Comparison of ENCODE assay signal across 22 cellular contexts in the genomic region with DNA sequence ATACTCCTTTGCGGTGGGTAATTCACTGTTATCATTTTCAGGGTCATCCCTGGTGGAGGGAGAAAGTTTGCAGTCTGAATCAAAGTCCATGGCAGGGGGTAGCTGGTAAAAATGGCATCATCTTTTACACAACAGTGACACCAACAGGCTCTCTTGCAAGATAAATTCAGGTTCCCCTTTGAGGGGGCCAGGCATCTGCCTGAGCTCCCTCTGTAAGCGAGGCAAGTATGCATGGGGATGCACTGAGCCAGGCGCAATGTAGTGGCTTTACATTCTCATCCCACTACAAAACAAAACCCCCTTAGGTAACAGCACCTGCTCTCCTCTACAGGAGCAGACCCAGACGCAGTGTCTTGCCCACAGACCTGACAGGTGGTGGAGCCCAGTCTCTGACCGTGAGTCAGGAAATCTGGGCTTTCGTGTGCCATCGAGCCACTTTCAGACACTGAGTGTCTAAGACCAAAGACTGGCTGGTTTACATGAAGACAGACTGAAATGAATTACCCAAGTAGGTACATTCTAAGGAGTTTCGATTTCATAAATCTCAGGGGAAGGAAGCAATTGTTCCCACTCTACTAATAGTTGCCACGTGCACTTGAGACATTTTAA. TPM values are rescaled to one million over a fixed set of nuclear protein-coding genes. Genes with fewer than 3 reads are reported as not detected.
A peak's percentile ranks its signal among the peaks of the same experiment; 100 is the strongest.
DNase-seq lines count a peak whose midpoint lies in the region; ATAC-seq and TF ChIP-seq lines count a peak whose summit lies in the region.
"Had no signal": no experiment of that assay in that cellular context is flagged by ENCODE, and none has a peak within 500 bp of the region (broad histone marks: within the 10 kb centered on the region; RNA-seq: fewer than 3 reads in every experiment).

No MANE protein-coding gene starts in this region.

- no peak overlapping the region for H3K56ac ChIP-seq in mesendoderm (ENCODE audit: low read length)

- no peak overlapping the region for H4K8ac ChIP-seq in mesendoderm (ENCODE audit: low read depth, low read length)

- H3K27me3 ChIP-seq in mesendoderm (ENCODE audit: insufficient read depth, low read length, poor library complexity) (no peaks in the 10 kb centered on the region), mammary epithelial cell (ENCODE audit: insufficient read depth, low read length) (no peaks in the 10 kb centered on the region)
- H3K27me3 ChIP-seq: body of pancreas, right atrium auricular region, tibial artery had no signal

- H3K9ac ChIP-seq in mesendoderm (ENCODE audit: low read length) (no peak overlapping the region), mammary epithelial cell (ENCODE audit: insufficient read depth, low read length) (no peak overlapping the region)

- no peak overlapping the region for H2BK5ac ChIP-seq in mesendoderm (ENCODE audit: low read length)

- DNase-seq in GM12865 (ENCODE audit: low read depth): peak; percentile 77
- no peak for DNase-seq in OCI-LY7 (ENCODE audit: low spot score)
- peak; percentile 35 for DNase-seq in mesendoderm
- no peak for DNase-seq in mammary epithelial cell
- no peak for DNase-seq in activated CD4-positive, alpha-beta T cell treated with anti-CD3 and anti-CD28 coated beads, Interleukin-2, amount 50 U/mL, for 4 hours
- DNase-seq in activated CD8-positive, alpha-beta memory T cell treated with anti-CD3 and anti-CD28 coated beads, Interleukin-2, amount 50 U/mL, for 4 hours: no peak
- DNase-seq: activated CD4-positive, alpha-beta T cell treated with anti-CD3 and anti-CD28 coated beads, Interleukin-2, amount 10 ng/mL, durations not matched to agents 7 days and 5 days; activated T-cell treated with anti-CD3 and anti-CD28 coated beads, Interleukin-2, amount 50 U/mL, for 72 hours; body of pancreas; DND-41; glutamatergic neuron; HCEC 1CT; Karpas-422; NCI-H1105 treated with DMSO at 0.1 percent for 48 hours; NCI-H2081 treated with DMSO at 0.1 percent for 48 hours; stimulated activated CD4-positive, alpha-beta T cell treated with anti-CD3 and anti-CD28 coated beads, Interleukin-15, amount 100 ng/mL, for 24 hours; tibial artery had no signal

- no peaks in the 10 kb centered on the region for H3K9me2 ChIP-seq in OCI-LY7 (ENCODE audit: insufficient read depth, low read length)

- H3K9me3 ChIP-seq in OCI-LY7 (ENCODE audit: low read length): no peaks in the 10 kb centered on the region
- no peaks in the 10 kb centered on the region for H3K9me3 ChIP-seq in mammary epithelial cell (replicated peaks; ENCODE audit: insufficient read depth, low read length)
- H3K9me3 ChIP-seq: body of pancreas, right atrium auricular region, tibial artery had no signal

- H3K4me1 ChIP-seq in OCI-LY7 (ENCODE audit: insufficient read depth, low read length, poor library complexity, severe bottlenecking) (no peaks in the 10 kb centered on the region), mesendoderm (ENCODE audit: control insufficient read depth, low read depth, low read length) (no peaks in the 10 kb centered on the region), mammary epithelial cell (ENCODE audit: insufficient read depth, low read length) (no peaks in the 10 kb centered on the region)
- H3K4me1 ChIP-seq: body of pancreas, right atrium auricular region, tibial artery had no signal

- no peak overlapping the region for H2BK15ac ChIP-seq in mesendoderm (replicated peaks; ENCODE audit: low read depth)

- peak; percentile 46 for ATAC-seq in GM21423 (IDR thresholded peaks at IDR 0.05; ENCODE audit: unreplicated experiment)
- ATAC-seq: activated naive CD4-positive, alpha-beta T cell treated with anti-CD3 and anti-CD28 coated beads, Interleukin-2, amount 50 U/mL, for 72 hours; activated T-cell treated with anti-CD3 and anti-CD28 coated beads, Interleukin-2, amount 50 U/mL, for 72 hours; body of pancreas; left lobe of liver had no signal

- intact Hi-C loops in OCI-LY7 (cut with micrococcal nuclease; ENCODE audit: unreplicated experiment): no loop called here
- intact Hi-C loops in mammary epithelial cell (cut with micrococcal nuclease): no loop called here

- TF ChIP-seq CTCF in GM12865 (IDR thresholded peaks at IDR 0.05; ENCODE audit: insufficient read depth, low read depth, low read length, missing control alignments): no peak
- TF ChIP-seq CTCF in OCI-LY7 (conservative IDR thresholded peaks at IDR 0.05; ENCODE audit: low read length): peak; percentile 36
- no peak for TF ChIP-seq CTCF in mammary epithelial cell (conservative IDR thresholded peaks at IDR 0.05 in 1 of 2, IDR thresholded peaks at IDR 0.05 in 1 of 2; ENCODE audit: extremely low read depth in 1 of 2, insufficient read depth in 1 of 2, low read depth in 1 of 2, low read length in 2 of 2)

- POLR2A ChIA-PET in OCI-LY7 (lab: Charles Lee): interaction anchor here (1.0 kb wide), 1 partner anchor 361 kb away, joined by 3 read pairs; no protein-coding TSS in a partner anchor

- no CpG with 5 or more reads among the region's 9 CpGs for WGBS in mesendoderm (ENCODE audit: extremely low coverage, insufficient coverage, low lambda C conversion rate)
- 99% methylated on average over 9 of the region's 9 CpGs for WGBS in mammary epithelial cell (ENCODE audit: low coverage, missing lambda C conversion rate)

- in situ Hi-C loops in mammary epithelial cell (cut with MboI; ENCODE audit: low sequenced_read_pairs in 2 of 2): loop anchor here in 1 of 2 donors (25.0 kb wide), 1 partner anchor 338 kb away; no protein-coding TSS in a partner anchor

- no peaks in the 10 kb centered on the region for H3K79me1 ChIP-seq in mesendoderm (ENCODE audit: low read length)

- H3K27ac ChIP-seq in OCI-LY7 (ENCODE audit: low read depth, low read length, poor library complexity, severe bottlenecking) (no peak overlapping the region), mesendoderm (ENCODE audit: low read depth, low read length) (no peak overlapping the region), mammary epithelial cell (ENCODE audit: insufficient read depth, low read depth, low read length) (no peak overlapping the region)
- H3K27ac ChIP-seq: body of pancreas, right atrium auricular region, tibial artery had no signal

- H3K36me3 ChIP-seq in OCI-LY7 (ENCODE audit: insufficient read depth, low read length): peaks cover 88% of the 10 kb centered on the region
- peaks cover 43% of the 10 kb centered on the region for H3K36me3 ChIP-seq in mesendoderm (ENCODE audit: control insufficient read depth, insufficient read depth, low read length)
- peaks cover 56% of the 10 kb centered on the region for H3K36me3 ChIP-seq in mammary epithelial cell (ENCODE audit: insufficient read depth, low read length)

- no peak overlapping the region for H3K23ac ChIP-seq in mesendoderm (ENCODE audit: low read length)

- no peak overlapping the region for H2BK120ac ChIP-seq in mesendoderm (ENCODE audit: low read depth, low read length)

- no peak overlapping the region for H4K5ac ChIP-seq in mesendoderm (ENCODE audit: low read length)

- H3K4ac ChIP-seq in mesendoderm (ENCODE audit: low read depth, low read length): no peak overlapping the region

- dilution Hi-C loops in mammary epithelial cell (cut with HindIII; ENCODE audit: low sequenced_read_pairs): no loop called here

- H2AK5ac ChIP-seq in mesendoderm (ENCODE audit: low read length): no peak overlapping the region

- no peak overlapping the region for H3K18ac ChIP-seq in mesendoderm (ENCODE audit: low read length)

- no TSS peak for BruUV-seq in OCI-LY7 (replicated peaks; lab: Mats Ljungman, UMichigan)
- no TSS peak for BruUV-seq in mammary epithelial cell (replicated peaks; lab: Mats Ljungman, UMichigan)

- H3K79me2 ChIP-seq in OCI-LY7 (ENCODE audit: insufficient read depth, low read depth, low read length) (no peaks in the 10 kb centered on the region), mesendoderm (ENCODE audit: control insufficient read depth, insufficient read depth, low read length) (no peaks in the 10 kb centered on the region), mammary epithelial cell (ENCODE audit: insufficient read depth, low read length) (no peaks in the 10 kb centered on the region)

- no peak overlapping the region for H3K4me2 ChIP-seq in OCI-LY7 (ENCODE audit: low read length)
- H3K4me2 ChIP-seq in mesendoderm (ENCODE audit: low read length): no peak overlapping the region
- H3K4me2 ChIP-seq in mammary epithelial cell (ENCODE audit: insufficient read depth, low read depth, low read length): no peak overlapping the region

- no peaks in the 10 kb centered on the region for H4K20me1 ChIP-seq in OCI-LY7 (ENCODE audit: insufficient read depth, low read length)
- H4K20me1 ChIP-seq in mammary epithelial cell (ENCODE audit: insufficient read depth, low read length): no peaks in the 10 kb centered on the region

- H3K4me3 ChIP-seq in GM12865 (ENCODE audit: low read depth, low read length) (no peak overlapping the region), OCI-LY7 (ENCODE audit: low read depth, low read length, poor library complexity, severe bottlenecking) (no peak overlapping the region), mesendoderm (ENCODE audit: low read length) (no peak overlapping the region), mammary epithelial cell (replicated peaks in 1 of 3; ENCODE audit: insufficient read depth in 1 of 3, low read depth in 2 of 3, low read length in 3 of 3) (no peak overlapping the region)
- H3K4me3 ChIP-seq: body of pancreas, right atrium auricular region, tibial artery had no signal

- CTCF ChIA-PET in OCI-LY7 (lab: Charles Lee; ENCODE audit: unreplicated experiment) (no interaction called here), mammary epithelial cell (lab: Charles Lee; ENCODE audit: low non-redundant PET) (no interaction called here)

- H2AFZ ChIP-seq in OCI-LY7 (ENCODE audit: low read length) (no peak overlapping the region), mammary epithelial cell (ENCODE audit: low read depth, low read length) (no peak overlapping the region)

RNA-seq across cellular contexts. Expression of gene LITAFD, which starts 17.7 kb away (rescaled TPM):
- not detected in 2 replicates for total RNA-seq in OCI-LY7 (2014; rRNA removed; shearing (Covaris generic))
- total RNA-seq in OCI-LY7 (2022) (not detected in 2 replicates), mammary epithelial cell (not detected)
- polyA plus RNA-seq in mesendoderm (2013, experiment 1 of 2): not detected
- not detected for polyA plus RNA-seq in mesendoderm (2013, experiment 2 of 2)
- polyA plus RNA-seq in mammary epithelial cell: not detected
- not detected for polyA minus RNA-seq in mammary epithelial cell
- total RNA-seq: activated CD4-positive, alpha-beta T cell treated with anti-CD3 and anti-CD28 coated beads, Interleukin-2, amount 10 ng/mL, durations not matched to agents 7 days and 5 days; activated naive CD4-positive, alpha-beta T cell treated with anti-CD3 and anti-CD28 coated beads, Interleukin-2, amount 50 U/mL, for 72 hours; activated T-cell treated with anti-CD3 and anti-CD28 coated beads, Interleukin-2, amount 50 U/mL, for 72 hours; body of pancreas; left lobe of liver; omental fat pad; right atrium auricular region had no signal

RNA-seq across cellular contexts. Expression of gene CARHSP1, which starts 31.0 kb away (rescaled TPM):
- 236 and 241 TPM in 2 replicates for total RNA-seq in OCI-LY7 (2014; rRNA removed; shearing (Covaris generic))
- 156 and 173 TPM in 2 replicates for total RNA-seq in OCI-LY7 (2022)
- 81.0 TPM for polyA plus RNA-seq in mesendoderm (2013, experiment 1 of 2)
- polyA plus RNA-seq in mesendoderm (2013, experiment 2 of 2): 79.6 TPM
- 10 to 100 TPM; 50.2 to 51.7 TPM for total RNA-seq in mammary epithelial cell
- 64.3 TPM for polyA plus RNA-seq in mammary epithelial cell
- polyA minus RNA-seq in mammary epithelial cell: 37.8 TPM

Comparison
In these comparisons a context has a peak if more than half of its experiments do, and no peak if none do; other contexts are left out.
1. DNase-seq: peak in GM12865 (single experiment) and mesendoderm (single experiment); none in OCI-LY7 (single experiment), mammary epithelial cell (single experiment), activated CD4-positive, alpha-beta T cell treated with anti-CD3 and anti-CD28 coated beads, Interleukin-2, amount 50 U/mL, for 4 hours (0 of 2) and activated CD8-positive, alpha-beta memory T cell treated with anti-CD3 and anti-CD28 coated beads, Interleukin-2, amount 50 U/mL, for 4 hours (single experiment).